Comparison of ENCODE assay signal across 8 cellular contexts in the genomic region with DNA sequence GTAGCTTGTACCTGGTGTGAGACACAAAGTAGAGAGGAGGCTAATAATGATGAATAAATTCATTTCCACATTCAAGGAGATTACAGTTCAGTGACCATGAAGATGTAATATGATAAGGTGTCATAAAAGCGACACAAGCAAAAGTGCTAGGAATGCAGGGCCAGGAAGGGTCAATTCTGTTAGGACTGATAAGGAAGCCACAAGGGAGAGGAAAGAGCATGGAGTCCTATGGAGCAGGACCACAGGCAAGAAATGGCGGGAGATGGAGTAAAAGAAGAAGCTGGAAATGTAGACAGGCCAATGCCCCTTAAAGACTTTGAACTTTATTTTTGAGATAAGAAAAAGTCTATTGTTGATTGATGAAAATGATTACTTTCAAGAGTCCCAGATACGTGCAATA.
"Had no signal": no experiment of that assay in that cellular context is flagged by ENCODE, and none has a peak within 500 bp of the region (broad histone marks: within the 10 kb centered on the region; RNA-seq: fewer than 3 reads in every experiment).

No MANE protein-coding gene starts in this region.

- H3K27ac ChIP-seq: HL-60, KMS-11 had no signal

- FAIRE-seq: HepG2, HTR-8/SVneo had no signal

- H3K4me3 Mint-ChIP-seq: IgD-negative memory B cell had no signal

- DNase-seq: IMR-90, KBM-7, KG1 had no signal

- ATAC-seq: HepG2 had no signal

- H3K4me2 ChIP-seq: KMS-11 had no signal

- H3K36me3 Mint-ChIP-seq: IgD-negative memory B cell had no signal

- H3K9ac ChIP-seq: KMS-11 had no signal

- H3K27ac Mint-ChIP-seq: IgD-negative memory B cell had no signal
